11 cellular contexts compared by ENCODE assay signal in genomic region chr11:67370351-67371076, GRCh38. TPM values are rescaled to one million over a fixed set of nuclear protein-coding genes. Genes with fewer than 3 reads are reported as not detected.
A peak's percentile ranks its signal among the peaks of the same experiment; 100 is the strongest.
DNase-seq lines count a peak whose midpoint lies in the region; ATAC-seq, FAIRE-seq and TF ChIP-seq lines count a peak whose summit lies in the region.
"Had no signal": no experiment of that assay in that cellular context is flagged by ENCODE, and none has a peak within 500 bp of the region (broad histone marks: within the 10 kb centered on the region; RNA-seq: fewer than 3 reads in every experiment).

No MANE protein-coding gene starts in this region.

- H3K9me3 Mint-ChIP-seq in IgD-negative memory B cell = no peaks in the 10 kb centered on the region
- no peaks in the 10 kb centered on the region for H3K9me3 Mint-ChIP-seq in neural crest cell
- H3K9me3 Mint-ChIP-seq: activated CD4-positive, alpha-beta memory T cell treated with anti-CD3 and anti-CD28 coated beads for 36 hours had no signal

- H3K27ac Mint-ChIP-seq in IgD-negative memory B cell = peak overlapping the region in 2 of 3 donors; percentile 18 to 69
- peak overlapping the region; percentile 43 for H3K27ac Mint-ChIP-seq in neural crest cell (ENCODE audit: unreplicated experiment)

- TF ChIP-seq CTCF in AG10803 (conservative IDR thresholded peaks at IDR 0.05; ENCODE audit: low read length) (no peak), H1 (IDR thresholded peaks at IDR 0.05; ENCODE audit: control extremely low read depth in 1 of 3, insufficient read depth in 1 of 3, low read depth in 1 of 3, low read length in 3 of 3) (no peak), neural crest cell (conservative IDR thresholded peaks at IDR 0.05) (no peak)

- DNase-seq in AG10803 (ENCODE audit: low read depth) = no peak
- DNase-seq in H1 (ENCODE audit: low read depth in 1 of 2, low spot score in 2 of 2) = no peak
- no peak for DNase-seq in neural crest cell (ENCODE audit: low read depth, low spot score)
- DNase-seq in NCI-H526 (lab: John Stamatoyannopoulos, UW) = no peak
- DNase-seq: left lung had no signal

- no peaks in the 10 kb centered on the region for H3K27me3 Mint-ChIP-seq in IgD-negative memory B cell
- H3K27me3 Mint-ChIP-seq in neural crest cell (ENCODE audit: low read depth) = peaks cover 35% of the 10 kb centered on the region

- H3K36me3 ChIP-seq in H1 (ENCODE audit: control insufficient read depth in 2 of 4, insufficient read depth in 4 of 4, low read length in 3 of 4) = no peaks in the 10 kb centered on the region

- H3K36me3 Mint-ChIP-seq in IgD-negative memory B cell (peaks cover 1% of the 10 kb centered on the region), neural crest cell (ENCODE audit: low read depth) (no peaks in the 10 kb centered on the region)
- H3K36me3 Mint-ChIP-seq: activated CD4-positive, alpha-beta memory T cell treated with anti-CD3 and anti-CD28 coated beads for 36 hours had no signal

- H3K4ac ChIP-seq in H1 (replicated peaks; ENCODE audit: insufficient read length, low read depth, low read length) = no peak overlapping the region

- H2BK15ac ChIP-seq in H1 (ENCODE audit: low read length) = 0 out of 2 replicates have a peak overlapping the region, but pooled peaks have one; percentile 53

- no peak overlapping the region for H3K23ac ChIP-seq in H1 (ENCODE audit: insufficient read length)

- H3K9ac ChIP-seq in H1 (replicated peaks in 1 of 4; ENCODE audit: extremely low read depth in 1 of 4, low read depth in 3 of 4, low read length in 3 of 4) = no peak overlapping the region

- CTCF ChIA-PET in H1 (lab: Charles Lee; ENCODE audit: partially characterized antibody) = interaction anchor here (0.7 to 34.8 kb wide), 16 partner anchors 9 to 985 kb away, joined by 3 to 1305 read pairs (median 5); partner anchors contain the start of genes POLD4, PPP1CA and RAD9A

- no peak overlapping the region for H2BK120ac ChIP-seq in H1 (replicated peaks; ENCODE audit: low read depth, low read length)

- no peak for TF ChIP-seq RAD21 in H1 (IDR thresholded peaks at IDR 0.05 in 1 of 2, conservative IDR thresholded peaks at IDR 0.05 in 1 of 2; ENCODE audit: low read depth in 2 of 2, low read length in 2 of 2)

- no peak overlapping the region for H3K56ac ChIP-seq in H1 (replicated peaks; ENCODE audit: insufficient read length, low read depth, low read length)

- no peaks in the 10 kb centered on the region for H3K79me1 ChIP-seq in H1 (ENCODE audit: low read depth, low read length)

- H4K91ac ChIP-seq in H1 (replicated peaks; ENCODE audit: insufficient read length, low read length) = peak overlapping the region; percentile 1

- FAIRE-seq in H1 (lab: Jason Lieb, UNC) = no peak
- FAIRE-seq: colon had no signal

- H2AFZ ChIP-seq in H1 (ENCODE audit: low read length) = no peak overlapping the region

- H3K4me1 Mint-ChIP-seq in IgD-negative memory B cell = peaks cover 40 to 59% (median 51%) of the 10 kb centered on the region in 3 donors
- H3K4me1 Mint-ChIP-seq in neural crest cell = peaks cover 31% of the 10 kb centered on the region

- no peak for ATAC-seq in GM21576 (IDR thresholded peaks at IDR 0.05; ENCODE audit: unreplicated experiment)
- ATAC-seq in HG03521 (IDR thresholded peaks at IDR 0.05; ENCODE audit: unreplicated experiment) = no peak
- no peak for ATAC-seq in HG02973 (IDR thresholded peaks at IDR 0.05; ENCODE audit: unreplicated experiment)

- no peak overlapping the region for H2BK20ac ChIP-seq in H1 (ENCODE audit: low read length)

- H3K18ac ChIP-seq in H1 (ENCODE audit: extremely low read depth, low read length) = peak overlapping the region; percentile 28; the same call in 1 of the 2 replicates

- POLR2A ChIA-PET in H1 (lab: Charles Lee; ENCODE audit: partially characterized antibody) = interaction anchor here (0.6 to 2.1 kb wide), 15 partner anchors 8 to 260 kb away, joined by 3 to 11 read pairs (median 4); partner anchors contain the start of genes PITPNM1, POLD4, RAD9A and TMEM134

- peaks cover 19% of the 10 kb centered on the region; the same call in 1 of the 2 replicates for H3K23me2 ChIP-seq in H1 (ENCODE audit: low read depth, low read length)

- peak overlapping the region; percentile 60; the same call in 1 of the 2 replicates for H2AK5ac ChIP-seq in H1 (ENCODE audit: low read depth, low read length)

- no peak for TF ChIP-seq EP300 in H1 (IDR thresholded peaks at IDR 0.05; ENCODE audit: borderline replicate concordance in 1 of 2, low read depth in 2 of 2, low read length in 2 of 2)

- H3K4me1 ChIP-seq in H1 (replicated peaks in 1 of 4; ENCODE audit: control insufficient read depth in 3 of 4, insufficient read depth in 4 of 4, low read length in 3 of 4) = peaks cover 0 to 36% (median 30%) of the 10 kb centered on the region in 4 experiments; a peak in 6 of 7 replicates

- peaks cover 0 to 3% of the 10 kb centered on the region in 2 experiments for H4K20me1 ChIP-seq in H1 (replicated peaks in 1 of 2; ENCODE audit: control insufficient read depth in 1 of 2, insufficient read depth in 2 of 2, low read length in 2 of 2)

- no peak for TF ChIP-seq POLR2A in H1 (IDR thresholded peaks at IDR 0.05; ENCODE audit: control extremely low read depth in 1 of 2, low read depth in 2 of 2, low read length in 2 of 2)

- H3K27me3 ChIP-seq in H1 (replicated peaks in 1 of 4; ENCODE audit: control insufficient read depth in 3 of 4, extremely low read depth in 1 of 4, insufficient read depth in 3 of 4, low read length in 3 of 4) = peaks cover 0 to 46% (median 36%) of the 10 kb centered on the region in 4 experiments; a peak in 6 of 7 replicates
- H3K27me3 ChIP-seq: left lung had no signal

- WGBS in H1 (ENCODE audit: extremely low coverage in 1 of 2, insufficient coverage in 1 of 2, insufficient read length in 1 of 2, insufficient replicate concordance in 2 of 2, low coverage in 1 of 2, low lambda C conversion rate in 2 of 2, missing lambda C conversion rate in 1 of 2), 2 experiments = 61% methylated on average over 14 of the region's 14 CpGs; no CpG with 5 or more reads in 1 of the 2 experiments

- peak overlapping the region; percentile 30 to 96; a peak in 2 of 4 replicates for H3K4me2 ChIP-seq in H1 (ENCODE audit: insufficient read depth in 1 of 2, low read depth in 2 of 2, low read length in 2 of 2)

- H4K5ac ChIP-seq in H1 (ENCODE audit: insufficient read length, low read depth, low read length) = no peak overlapping the region

- peak overlapping the region; percentile 27; the same call in 1 of the 2 replicates for H2BK5ac ChIP-seq in H1 (ENCODE audit: low read depth, low read length)

- no peaks in the 10 kb centered on the region for H3K79me2 ChIP-seq in H1 (ENCODE audit: control insufficient read depth in 1 of 2, insufficient read depth in 2 of 2, low read length in 2 of 2)

- no peak overlapping the region for H3K27ac ChIP-seq in H1 (ENCODE audit: low read depth, low read length)

- no peak overlapping the region for H4K8ac ChIP-seq in H1 (ENCODE audit: extremely low read depth, insufficient read depth, low read length)

- H3K4me3 ChIP-seq in AG10803 (ENCODE audit: low read length) (peak overlapping the region; percentile 73), H1 (ENCODE audit: extremely low read depth in 1 of 4, insufficient read depth in 2 of 4, low read depth in 3 of 4, low read length in 4 of 4) (no peak overlapping the region)

- H3K4me3 Mint-ChIP-seq in IgD-negative memory B cell (peak overlapping the region in 3 of 4 donors; percentile 75 to 85 (median 82)), neural crest cell (peak overlapping the region; percentile 78)

- H2BK12ac ChIP-seq in H1 (ENCODE audit: low read depth, low read length) = peak overlapping the region; percentile 87; the same call in 1 of the 2 replicates

- H3K9me3 ChIP-seq in H1 (ENCODE audit: insufficient read depth in 2 of 2, low read depth in 1 of 2, low read length in 1 of 2) = no peaks in the 10 kb centered on the region
- H3K9me3 ChIP-seq: left lung had no signal

- no peak overlapping the region for H3K14ac ChIP-seq in H1 (ENCODE audit: insufficient read length)

RNA-seq across cellular contexts. Expression of gene CLCF1, which starts 2.9 kb away (rescaled TPM):
- polyA plus RNA-seq in IgD-negative memory B cell (5.1 TPM), H1 (2011; rRNA removed) (1.2 and 2.6 TPM in 2 replicates)
- total RNA-seq in H1 (2021; fragmentation: NEBNext Ultra II Directional; extraction: Animal tissue kit (Norgen Biotek cat#: 25700)) = 0.32 and 0.57 TPM in 2 replicates
- 1.0 TPM for polyA plus RNA-seq in H1 (2011; cell fraction: cytosol; rRNA removed)
- polyA plus RNA-seq in H1 (2011; cell fraction: nucleus; rRNA removed) = 2.7 TPM
- 0.81 to 1.2 TPM (median 1.0 TPM) in 4 replicates for polyA plus RNA-seq in H1 (2012, experiment 1 of 2)
- 0.81 TPM for polyA plus RNA-seq in H1 (2012, experiment 2 of 2)
- 0.95 TPM for polyA plus RNA-seq in H1 (2013, experiment 1 of 2)
- 0.66 TPM for polyA plus RNA-seq in H1 (2013, experiment 2 of 2)
- 0.54 TPM in 2 replicates for polyA minus RNA-seq in H1 (2011; rRNA and poly(A)+ RNA removed)
- not detected for polyA minus RNA-seq in H1 (2011; cell fraction: cytosol; rRNA and poly(A)+ RNA removed)
- polyA minus RNA-seq in H1 (2011; cell fraction: nucleus; rRNA and poly(A)+ RNA removed) = 0.40 TPM
- total RNA-seq in neural crest cell = 0.41 and 0.68 TPM in 2 replicates

RNA-seq across cellular contexts. Expression of gene POLD4, which starts 17.2 kb away (rescaled TPM):
- polyA plus RNA-seq in IgD-negative memory B cell = 384 TPM
- total RNA-seq in H1 (2021; fragmentation: NEBNext Ultra II Directional; extraction: Animal tissue kit (Norgen Biotek cat#: 25700)) = 18.5 and 21.2 TPM in 2 replicates
- polyA plus RNA-seq in H1 (2011; rRNA removed) = 46.7 and 72.0 TPM in 2 replicates
- polyA plus RNA-seq in H1 (2011; cell fraction: cytosol; rRNA removed) = 40.6 TPM
- polyA plus RNA-seq in H1 (2011; cell fraction: nucleus; rRNA removed) = 35.3 TPM
- 18.8 to 31.5 TPM (median 27.6 TPM) in 4 replicates for polyA plus RNA-seq in H1 (2012, experiment 1 of 2)
- polyA plus RNA-seq in H1 (2012, experiment 2 of 2) = 33.8 TPM
- 25.0 TPM for polyA plus RNA-seq in H1 (2013, experiment 1 of 2)
- 25.1 TPM for polyA plus RNA-seq in H1 (2013, experiment 2 of 2)
- polyA minus RNA-seq in H1 (2011; rRNA and poly(A)+ RNA removed) = 6.8 and 7.2 TPM in 2 replicates
- 12.2 TPM for polyA minus RNA-seq in H1 (2011; cell fraction: cytosol; rRNA and poly(A)+ RNA removed)
- 11.0 TPM for polyA minus RNA-seq in H1 (2011; cell fraction: nucleus; rRNA and poly(A)+ RNA removed)
- total RNA-seq in neural crest cell = 3.7 and 7.1 TPM in 2 replicates

RNA-seq across cellular contexts. Expression of gene RAD9A, which starts 21.3 kb away (rescaled TPM):
- polyA plus RNA-seq in IgD-negative memory B cell (12.0 TPM), H1 (2011; rRNA removed) (25.5 and 29.6 TPM in 2 replicates)
- 20.8 and 22.2 TPM in 2 replicates for total RNA-seq in H1 (2021; fragmentation: NEBNext Ultra II Directional; extraction: Animal tissue kit (Norgen Biotek cat#: 25700))
- polyA plus RNA-seq in H1 (2011; cell fraction: cytosol; rRNA removed) = 25.1 TPM
- polyA plus RNA-seq in H1 (2011; cell fraction: nucleus; rRNA removed) = 76.6 TPM
- 19.7 to 23.9 TPM (median 22.6 TPM) in 4 replicates for polyA plus RNA-seq in H1 (2012, experiment 1 of 2)
- polyA plus RNA-seq in H1 (2012, experiment 2 of 2) = 19.6 TPM
- 19.6 TPM for polyA plus RNA-seq in H1 (2013, experiment 1 of 2)
- 18.6 TPM for polyA plus RNA-seq in H1 (2013, experiment 2 of 2)
- 5.9 and 10.4 TPM in 2 replicates for polyA minus RNA-seq in H1 (2011; rRNA and poly(A)+ RNA removed)
- 10.0 TPM for polyA minus RNA-seq in H1 (2011; cell fraction: cytosol; rRNA and poly(A)+ RNA removed)
- polyA minus RNA-seq in H1 (2011; cell fraction: nucleus; rRNA and poly(A)+ RNA removed) = 17.6 TPM
- total RNA-seq in neural crest cell = 46.1 and 49.4 TPM in 2 replicates

RNA-seq across cellular contexts. Expression of gene PPP1CA, which starts 31.1 kb away (rescaled TPM):
- polyA plus RNA-seq in IgD-negative memory B cell (546 TPM), H1 (2011; rRNA removed) (359 and 430 TPM in 2 replicates)
- 198 and 210 TPM in 2 replicates for total RNA-seq in H1 (2021; fragmentation: NEBNext Ultra II Directional; extraction: Animal tissue kit (Norgen Biotek cat#: 25700))
- 274 TPM for polyA plus RNA-seq in H1 (2011; cell fraction: cytosol; rRNA removed)
- polyA plus RNA-seq in H1 (2011; cell fraction: nucleus; rRNA removed) = 218 TPM
- 139 to 201 TPM (median 197 TPM) in 4 replicates for polyA plus RNA-seq in H1 (2012, experiment 1 of 2)
- 283 TPM for polyA plus RNA-seq in H1 (2012, experiment 2 of 2)
- polyA plus RNA-seq in H1 (2013, experiment 1 of 2) = 157 TPM
- 156 TPM for polyA plus RNA-seq in H1 (2013, experiment 2 of 2)
- 140 and 166 TPM in 2 replicates for polyA minus RNA-seq in H1 (2011; rRNA and poly(A)+ RNA removed)
- polyA minus RNA-seq in H1 (2011; cell fraction: cytosol; rRNA and poly(A)+ RNA removed) = 98.8 TPM
- polyA minus RNA-seq in H1 (2011; cell fraction: nucleus; rRNA and poly(A)+ RNA removed) = 65.8 TPM
- 222 and 223 TPM in 2 replicates for total RNA-seq in neural crest cell

RNA-seq across cellular contexts. Expression of gene TBC1D10C, which starts 33.4 kb away (rescaled TPM):
- polyA plus RNA-seq in IgD-negative memory B cell = 341 TPM
- 0.69 TPM in 1 of 2 replicates, not detected in the other for total RNA-seq in H1 (2021; fragmentation: NEBNext Ultra II Directional; extraction: Animal tissue kit (Norgen Biotek cat#: 25700))
- 0.27 and 0.35 TPM in 2 replicates for polyA plus RNA-seq in H1 (2011; rRNA removed)
- 0.16 TPM for polyA plus RNA-seq in H1 (2011; cell fraction: cytosol; rRNA removed)
- polyA plus RNA-seq in H1 (2011; cell fraction: nucleus; rRNA removed) = 1.6 TPM
- 0.11 to 1.00 TPM (median 0.55 TPM) in 4 replicates for polyA plus RNA-seq in H1 (2012, experiment 1 of 2)
- polyA plus RNA-seq in H1 (2012, experiment 2 of 2) = 0.31 TPM
- polyA plus RNA-seq in H1 (2013, experiment 1 of 2) = 0.41 TPM
- polyA plus RNA-seq in H1 (2013, experiment 2 of 2) = 0.46 TPM
- 0.22 and 0.41 TPM in 2 replicates for polyA minus RNA-seq in H1 (2011; rRNA and poly(A)+ RNA removed)
- polyA minus RNA-seq in H1 (2011; cell fraction: cytosol; rRNA and poly(A)+ RNA removed) = not detected
- 0.40 TPM for polyA minus RNA-seq in H1 (2011; cell fraction: nucleus; rRNA and poly(A)+ RNA removed)
- total RNA-seq in neural crest cell = 0.66 and 1.8 TPM in 2 replicates
